ENCODE assay signal across 20 cellular contexts in the genomic region with DNA sequence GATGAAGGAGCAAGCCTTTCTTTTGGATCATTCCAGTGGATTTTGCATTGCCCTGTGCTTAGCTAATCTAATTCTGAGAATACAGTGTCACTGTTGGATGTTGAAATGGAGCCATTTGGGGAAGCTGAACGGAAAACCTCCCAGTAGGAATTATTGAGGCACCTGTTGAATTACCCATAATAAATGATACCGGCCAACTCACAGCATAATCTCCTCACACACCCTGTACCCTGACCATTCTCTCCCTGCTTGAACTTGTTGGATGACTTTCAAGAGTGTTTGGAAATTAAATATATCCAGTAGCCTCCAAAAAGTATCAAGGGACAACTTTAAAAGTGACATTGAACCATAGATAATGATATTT.
DNase-seq lines count a peak whose midpoint lies in the region; ATAC-seq and TF ChIP-seq lines count a peak whose summit lies in the region.
"Had no signal": no experiment of that assay in that cellular context is flagged by ENCODE, and none has a peak within 500 bp of the region (broad histone marks: within the 10 kb centered on the region; RNA-seq: fewer than 3 reads in every experiment).

No MANE protein-coding gene starts in this region.

- H3K27me3 Mint-ChIP-seq in activated T-cell treated with anti-CD3 and anti-CD28 coated beads, Interleukin-2, amount 50 U/mL, for 24 hours, result peaks cover 72% of the 10 kb centered on the region
- peaks cover 42% of the 10 kb centered on the region for H3K27me3 Mint-ChIP-seq in activated T-helper 1 cell treated with anti-CD3 and anti-CD28 coated beads, Interleukin-12 subunit alpha, Interleukin-12 subunit beta, Interleukin-2, Interleukin-4 antibody, amounts not matched to agents 30 ng/mL and 10 ng/mL and 1 ng/mL, durations not matched to agents 14 hours and 24 hours and 36 hours (ENCODE audit: insufficient read depth)

- no peaks in the 10 kb centered on the region for H3K9me3 ChIP-seq in psoas muscle
- H3K9me3 ChIP-seq: Peyer's patch had no signal

- intact Hi-C loops in activated T-helper 1 cell treated with anti-CD3 and anti-CD28 coated beads, Interleukin-12 subunit alpha, Interleukin-12 subunit beta, Interleukin-2, Interleukin-4 antibody, amounts not matched to agents 30 ng/mL and 10 ng/mL and 1 ng/mL, durations not matched to agents 14 hours and 24 hours and 36 hours (cut with micrococcal nuclease), result loop anchor here (1.0 to 10.0 kb wide), 4 partner anchors 104 to 1070 kb away; partner anchors contain the start of gene HES1
- intact Hi-C loops in psoas muscle (cut with DNase I) (no loop called here), dorsolateral prefrontal cortex (cut with DNase I) (no loop called here)

- 25 to 38% (median 34%) methylated on average over 2 of the region's 2 CpGs for WGBS in psoas muscle, 3 donors

- H3K27ac Mint-ChIP-seq in activated T-cell treated with anti-CD3 and anti-CD28 coated beads, Interleukin-2, amount 50 U/mL, for 24 hours, result peak overlapping the region; percentile 64
- H3K27ac Mint-ChIP-seq in activated T-helper 1 cell treated with anti-CD3 and anti-CD28 coated beads, Interleukin-12 subunit alpha, Interleukin-12 subunit beta, Interleukin-2, Interleukin-4 antibody, amounts not matched to agents 30 ng/mL and 10 ng/mL and 1 ng/mL, durations not matched to agents 14 hours and 24 hours and 36 hours, result peak overlapping the region; percentile 7

- peaks cover 9% of the 10 kb centered on the region for H3K4me1 ChIP-seq in psoas muscle

- H3K36me3 ChIP-seq in psoas muscle (ENCODE audit: insufficient read depth in 1 of 2, low read depth in 1 of 2), result no peaks in the 10 kb centered on the region
- H3K36me3 ChIP-seq: Peyer's patch had no signal

- H3K27me3 ChIP-seq in psoas muscle (ENCODE audit: insufficient read depth in 3 of 3, low read length in 2 of 3) (peaks cover 0 to 3% (median 0%) of the 10 kb centered on the region in 3 donors), dorsolateral prefrontal cortex (peaks cover 0 to 4% (median 0%) of the 10 kb centered on the region in 45 donors)
- H3K27me3 ChIP-seq: Peyer's patch had no signal

- TF ChIP-seq CTCF in psoas muscle (IDR thresholded peaks at IDR 0.05) (no peak), dorsolateral prefrontal cortex (IDR thresholded peaks at IDR 0.05 in 54 of 56, conservative IDR thresholded peaks at IDR 0.05 in 2 of 56; ENCODE audit: low read depth in 1 of 56, partially characterized antibody in 56 of 56) (no peak), GM10266 (IDR thresholded peaks at IDR 0.05; ENCODE audit: control insufficient read depth, insufficient read depth, low read depth, missing control alignments) (no peak)

- peaks cover 26% of the 10 kb centered on the region for H3K4me1 Mint-ChIP-seq in activated T-cell treated with anti-CD3 and anti-CD28 coated beads, Interleukin-2, amount 50 U/mL, for 24 hours (ENCODE audit: low read depth)
- H3K4me1 Mint-ChIP-seq in activated T-helper 1 cell treated with anti-CD3 and anti-CD28 coated beads, Interleukin-12 subunit alpha, Interleukin-12 subunit beta, Interleukin-2, Interleukin-4 antibody, amounts not matched to agents 30 ng/mL and 10 ng/mL and 1 ng/mL, durations not matched to agents 14 hours and 24 hours and 36 hours (ENCODE audit: low read depth), result peaks cover 49% of the 10 kb centered on the region

- H3K27ac ChIP-seq in psoas muscle (no peak overlapping the region), dorsolateral prefrontal cortex (no peak overlapping the region)

- no peak overlapping the region for H3K4me3 ChIP-seq in psoas muscle
- no peak overlapping the region for H3K4me3 ChIP-seq in dorsolateral prefrontal cortex
- H3K4me3 ChIP-seq: Peyer's patch had no signal

- H3K9me3 Mint-ChIP-seq in activated T-cell treated with anti-CD3 and anti-CD28 coated beads, Interleukin-2, amount 50 U/mL, for 24 hours, result no peaks in the 10 kb centered on the region
- H3K9me3 Mint-ChIP-seq in activated T-helper 1 cell treated with anti-CD3 and anti-CD28 coated beads, Interleukin-12 subunit alpha, Interleukin-12 subunit beta, Interleukin-2, Interleukin-4 antibody, amounts not matched to agents 30 ng/mL and 10 ng/mL and 1 ng/mL, durations not matched to agents 14 hours and 24 hours and 36 hours, result no peaks in the 10 kb centered on the region

- peak; percentile 24 for ATAC-seq in GM19452 (IDR thresholded peaks at IDR 0.05; ENCODE audit: unreplicated experiment)
- ATAC-seq in psoas muscle, result peak in 3 of 4 donors; percentile 21 to 62 (median 52)

- no peak for DNase-seq in activated T-cell treated with anti-CD3 and anti-CD28 coated beads, Interleukin-2, amount 50 U/mL, for 24 hours
- no peak for DNase-seq in activated T-cell treated with anti-CD3 and anti-CD28 coated beads, Interleukin-2, amount 50 U/mL, for 48 hours
- DNase-seq in activated T-helper 1 cell treated with anti-CD3 and anti-CD28 coated beads, Interleukin-12 subunit alpha, Interleukin-12 subunit beta, Interleukin-2, Interleukin-4 antibody, amounts not matched to agents 30 ng/mL and 10 ng/mL and 1 ng/mL, durations not matched to agents 14 hours and 24 hours and 36 hours (ENCODE audit: low spot score), result no peak
- DNase-seq in psoas muscle, result no peak
- DNase-seq in dorsolateral prefrontal cortex, result no peak
- DNase-seq in NCI-H2081 treated with DMSO at 0.1 percent for 48 hours (lab: John Stamatoyannopoulos, UW), result no peak
- no peak for DNase-seq in GM10266 (ENCODE audit: extremely low spot score)
- DNase-seq: DMS153, DND-41, HCEC 1CT, IMR-90, KG1, MM.1S, NCI-H2029, NCI-H2227 treated with DMSO at 0.1 percent for 48 hours, NCI-H69, OCI-M1, Peyer's patch, SHP77 treated with DMSO at 0.1 percent for 48 hours had no signal

- H3K36me3 Mint-ChIP-seq in activated T-cell treated with anti-CD3 and anti-CD28 coated beads, Interleukin-2, amount 50 U/mL, for 24 hours (ENCODE audit: low read depth), result no peaks in the 10 kb centered on the region
- peaks cover 9% of the 10 kb centered on the region for H3K36me3 Mint-ChIP-seq in activated T-helper 1 cell treated with anti-CD3 and anti-CD28 coated beads, Interleukin-12 subunit alpha, Interleukin-12 subunit beta, Interleukin-2, Interleukin-4 antibody, amounts not matched to agents 30 ng/mL and 10 ng/mL and 1 ng/mL, durations not matched to agents 14 hours and 24 hours and 36 hours (ENCODE audit: low read depth)

- H3K4me3 Mint-ChIP-seq in activated T-cell treated with anti-CD3 and anti-CD28 coated beads, Interleukin-2, amount 50 U/mL, for 24 hours, result no peak overlapping the region
- H3K4me3 Mint-ChIP-seq in activated T-helper 1 cell treated with anti-CD3 and anti-CD28 coated beads, Interleukin-12 subunit alpha, Interleukin-12 subunit beta, Interleukin-2, Interleukin-4 antibody, amounts not matched to agents 30 ng/mL and 10 ng/mL and 1 ng/mL, durations not matched to agents 14 hours and 24 hours and 36 hours, result no peak overlapping the region
